In genomic region chr5:76379316-76379715, GRCh38 we compare ENCODE assay signal across 16 cellular contexts. TPM values are rescaled to one million over a fixed set of nuclear protein-coding genes. Genes with fewer than 3 reads are reported as not detected.
DNase-seq lines count a peak whose midpoint lies in the region; ATAC-seq and TF ChIP-seq lines count a peak whose summit lies in the region.
"Had no signal": no experiment of that assay in that cellular context is flagged by ENCODE, and none has a peak within 500 bp of the region (broad histone marks: within the 10 kb centered on the region; RNA-seq: fewer than 3 reads in every experiment).

No MANE protein-coding gene starts in this region.

- H2AFZ ChIP-seq in GM23338, result peak overlapping the region; percentile 89; the same call in 1 of the 2 replicates

- H3K9me3 ChIP-seq in WERI-Rb-1 (ENCODE audit: severe bottlenecking), result no peaks in the 10 kb centered on the region
- H3K9me3 ChIP-seq: SK-N-SH had no signal

- no peaks in the 10 kb centered on the region for H3K27me3 Mint-ChIP-seq in activated CD4-positive, alpha-beta T cell treated with anti-CD3 and anti-CD28 coated beads, Interleukin-2, amount 10 ng/mL, durations not matched to agents 24 days and 14 days
- peaks cover 2% of the 10 kb centered on the region for H3K27me3 Mint-ChIP-seq in GM23338 (ENCODE audit: insufficient read depth, low read depth, poor library complexity)
- H3K27me3 Mint-ChIP-seq: activated B cell treated with CpG ODN at 0.5 μM for 24 hours had no signal

- H3K79me2 ChIP-seq in GM23338 (replicated peaks; ENCODE audit: insufficient read depth), result no peaks in the 10 kb centered on the region

- intact Hi-C loops in activated CD4-positive, alpha-beta T cell treated with anti-CD3 and anti-CD28 coated beads, Interleukin-2, amount 10 ng/mL, durations not matched to agents 24 days and 14 days (cut with micrococcal nuclease), result no loop called here

- no peak overlapping the region for H3K4me2 ChIP-seq in GM23338
- H3K4me2 ChIP-seq: SK-N-SH had no signal

- no peak overlapping the region for H3K4me3 Mint-ChIP-seq in activated CD4-positive, alpha-beta T cell treated with anti-CD3 and anti-CD28 coated beads, Interleukin-2, amount 10 ng/mL, durations not matched to agents 24 days and 14 days
- no peak overlapping the region for H3K4me3 Mint-ChIP-seq in GM23338
- H3K4me3 Mint-ChIP-seq: activated B cell treated with CpG ODN at 0.5 μM for 24 hours, type B pancreatic cell had no signal

- H3K27ac Mint-ChIP-seq in activated CD4-positive, alpha-beta T cell treated with anti-CD3 and anti-CD28 coated beads, Interleukin-2, amount 10 ng/mL, durations not matched to agents 24 days and 14 days, result peak overlapping the region; percentile 6
- H3K27ac Mint-ChIP-seq in GM23338, result no peak overlapping the region
- H3K27ac Mint-ChIP-seq: activated B cell treated with CpG ODN at 0.5 μM for 24 hours, type B pancreatic cell had no signal

- peak; percentile 61 for DNase-seq in activated CD4-positive, alpha-beta T cell treated with anti-CD3 and anti-CD28 coated beads, Interleukin-2, amount 10 ng/mL, durations not matched to agents 24 days and 14 days
- no peak for DNase-seq in activated CD4-positive, alpha-beta T cell treated with anti-CD3 and anti-CD28 coated beads for 48 hours
- DNase-seq in GM23338 (ENCODE audit: low spot score) (no peak), WERI-Rb-1 (no peak), kidney tubule cell (ENCODE audit: low spot score) (peak; percentile 39), NCI-H1417 treated with DMSO at 0.1 percent for 48 hours (lab: John Stamatoyannopoulos, UW) (no peak), NCI-H82 (lab: John Stamatoyannopoulos, UW) (no peak), DMS79 treated with DMSO at 0.1 percent for 48 hours (lab: John Stamatoyannopoulos, UW) (no peak)
- DNase-seq: activated B cell treated with CpG ODN at 0.5 μM for 24 hours, cortex of kidney, GOT3, mesenchymal stem cell, NCI-H1417, NCI-H2227 treated with DMSO at 0.1 percent for 48 hours, SK-N-SH had no signal

- H3K36me3 ChIP-seq in GM23338 (ENCODE audit: insufficient read depth), result no peaks in the 10 kb centered on the region; the same call in 1 of the 2 replicates
- H3K36me3 ChIP-seq in WERI-Rb-1, result no peaks in the 10 kb centered on the region

- H3K27ac ChIP-seq in GM23338 (ENCODE audit: low read depth) (no peak overlapping the region), WERI-Rb-1 (peak overlapping the region; percentile 88)

- H3K9me2 ChIP-seq in GM23338 (ENCODE audit: insufficient read depth), result no peaks in the 10 kb centered on the region
- H3K9me2 ChIP-seq: SK-N-SH had no signal

- no peak for TF ChIP-seq CTCF in GM23338 (conservative IDR thresholded peaks at IDR 0.05; ENCODE audit: low read depth in 2 of 2)
- no peak for TF ChIP-seq CTCF in WERI-Rb-1 (IDR thresholded peaks at IDR 0.05; ENCODE audit: low read depth, low read length)

- H3K36me3 Mint-ChIP-seq in activated CD4-positive, alpha-beta T cell treated with anti-CD3 and anti-CD28 coated beads, Interleukin-2, amount 10 ng/mL, durations not matched to agents 24 days and 14 days (ENCODE audit: low read depth), result no peaks in the 10 kb centered on the region
- H3K36me3 Mint-ChIP-seq in GM23338 (ENCODE audit: low read depth), result no peaks in the 10 kb centered on the region; the same call in 2 of the 3 replicates
- H3K36me3 Mint-ChIP-seq: type B pancreatic cell had no signal

- H3K27me3 ChIP-seq in GM23338 (ENCODE audit: insufficient read depth) (no peaks in the 10 kb centered on the region), WERI-Rb-1 (ENCODE audit: insufficient read depth, low read depth, severe bottlenecking) (no peaks in the 10 kb centered on the region)

- no peaks in the 10 kb centered on the region for H3K9me3 Mint-ChIP-seq in activated CD4-positive, alpha-beta T cell treated with anti-CD3 and anti-CD28 coated beads, Interleukin-2, amount 10 ng/mL, durations not matched to agents 24 days and 14 days
- H3K9me3 Mint-ChIP-seq in GM23338, result no peaks in the 10 kb centered on the region; the same call in 2 of the 3 replicates
- H3K9me3 Mint-ChIP-seq: activated B cell treated with CpG ODN at 0.5 μM for 24 hours, type B pancreatic cell had no signal

- H3K4me1 ChIP-seq in GM23338 (ENCODE audit: insufficient read depth), result no peaks in the 10 kb centered on the region

- no peaks in the 10 kb centered on the region for H4K20me1 ChIP-seq in GM23338 (replicated peaks; ENCODE audit: insufficient read depth)

- H3F3A ChIP-seq in GM23338 (replicated peaks; ENCODE audit: low read depth), result no peaks in the 10 kb centered on the region

- H3K4me3 ChIP-seq in GM23338 (no peak overlapping the region), WERI-Rb-1 (ENCODE audit: low read depth, low read length) (no peak overlapping the region)

- peaks cover 27% of the 10 kb centered on the region for H3K4me1 Mint-ChIP-seq in activated CD4-positive, alpha-beta T cell treated with anti-CD3 and anti-CD28 coated beads, Interleukin-2, amount 10 ng/mL, durations not matched to agents 24 days and 14 days
- H3K4me1 Mint-ChIP-seq in GM23338, result peaks cover 7% of the 10 kb centered on the region; the same call in 2 of the 3 replicates

- no peak for ATAC-seq in GM23338

TF ChIP-seq in GM23338, 12 proteins besides CTCF, POLR2A, EP300 and RAD21:
- TF ChIP-seq STAT1 (IDR thresholded peaks at IDR 0.05; ENCODE audit: unreplicated experiment), result no peak
- no peak for TF ChIP-seq CREB1 (CRISPR knock-in tag; IDR thresholded peaks at IDR 0.05; ENCODE audit: low read depth)
- no peak for TF ChIP-seq REST (IDR thresholded peaks at IDR 0.05; ENCODE audit: unreplicated experiment)
- TF ChIP-seq POLR2AphosphoS5 (IDR thresholded peaks at IDR 0.05; ENCODE audit: low read depth), result no peak
- TF ChIP-seq, protein P1, sequence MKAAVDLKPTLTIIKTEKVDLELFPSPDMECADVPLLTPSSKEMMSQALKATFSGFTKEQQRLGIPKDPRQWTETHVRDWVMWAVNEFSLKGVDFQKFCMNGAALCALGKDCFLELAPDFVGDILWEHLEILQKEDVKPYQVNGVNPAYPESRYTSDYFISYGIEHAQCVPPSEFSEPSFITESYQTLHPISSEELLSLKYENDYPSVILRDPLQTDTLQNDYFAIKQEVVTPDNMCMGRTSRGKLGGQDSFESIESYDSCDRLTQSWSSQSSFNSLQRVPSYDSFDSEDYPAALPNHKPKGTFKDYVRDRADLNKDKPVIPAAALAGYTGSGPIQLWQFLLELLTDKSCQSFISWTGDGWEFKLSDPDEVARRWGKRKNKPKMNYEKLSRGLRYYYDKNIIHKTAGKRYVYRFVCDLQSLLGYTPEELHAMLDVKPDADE (IDR thresholded peaks at IDR 0.05), result no peak
- TF ChIP-seq JUNB (IDR thresholded peaks at IDR 0.05; ENCODE audit: unreplicated experiment), result no peak
- TF ChIP-seq ZNF331 (CRISPR knock-in tag; IDR thresholded peaks at IDR 0.05; ENCODE audit: low read depth), result no peak
TF ChIP-seq in GM23338: peak in this region for 0.

RNA-seq across cellular contexts. Expression of gene IQGAP2, which starts 23.8 kb away (rescaled TPM):
- 37.3 and 39.3 TPM in 2 replicates for total RNA-seq in activated CD4-positive, alpha-beta T cell treated with anti-CD3 and anti-CD28 coated beads, Interleukin-2, amount 10 ng/mL, durations not matched to agents 24 days and 14 days
- total RNA-seq in GM23338 (2014; rRNA removed; shearing (Covaris generic)), result 55.8 and 86.5 TPM in 2 replicates
- polyA plus RNA-seq in GM23338 (2016; fragmentation: Nextera tagmentation; extraction: Ambion mirVana), result 57.3 and 60.0 TPM in 2 replicates

Comparison
In these comparisons a context has a peak if more than half of its experiments do, and no peak if none do; other contexts are left out.
1. DNase-seq: peak in activated CD4-positive, alpha-beta T cell treated with anti-CD3 and anti-CD28 coated beads, Interleukin-2, amount 10 ng/mL, durations not matched to agents 24 days and 14 days (single experiment) and kidney tubule cell (single experiment); none in activated CD4-positive, alpha-beta T cell treated with anti-CD3 and anti-CD28 coated beads for 48 hours (single experiment), GM23338 (single experiment), WERI-Rb-1 (single experiment), NCI-H1417 treated with DMSO at 0.1 percent for 48 hours (single experiment), NCI-H82 (single experiment) and DMS79 treated with DMSO at 0.1 percent for 48 hours (single experiment).